ENCODE assay signal across 33 cellular contexts in genomic region chr19:1049106-1049505, GRCh38. TPM values are rescaled to one million over a fixed set of nuclear protein-coding genes. Genes with fewer than 3 reads are reported as not detected.
"Had no signal": no experiment of that assay in that cellular context is flagged by ENCODE, and none has a peak within 500 bp of the region (broad histone marks: within the 10 kb centered on the region; RNA-seq: fewer than 3 reads in every experiment).

No MANE protein-coding gene starts in this region.

- H3K9ac ChIP-seq: neural progenitor cell had no signal

- H3K4me3 Mint-ChIP-seq: naive thymus-derived CD8-positive, alpha-beta T cell; nephron progenitor cell; neural progenitor cell; stimulated activated effector memory CD8-positive, alpha-beta T cell treated with anti-CD3 and anti-CD28 coated beads, Interleukin-12 subunit alpha, Interleukin-12 subunit beta, amount 100 ng/mL, for 72 hours; stimulated activated naive CD8-positive, alpha-beta T cell treated with anti-CD3 and anti-CD28 coated beads, Interleukin-15, Interleukin-2, amounts not matched to agents 100 ng/mL and 50 ng/mL, for 24 hours had no signal

- H3K79me2 ChIP-seq: hepatocyte had no signal

- H3K4me2 ChIP-seq: hepatocyte, neural progenitor cell had no signal

- H3K27me3 Mint-ChIP-seq: naive thymus-derived CD8-positive, alpha-beta T cell; stimulated activated naive CD8-positive, alpha-beta T cell treated with anti-CD3 and anti-CD28 coated beads, Interleukin-15, Interleukin-2, amounts not matched to agents 100 ng/mL and 50 ng/mL, for 24 hours had no signal

- FAIRE-seq: keratinocyte, small intestine, urothelium cell line had no signal

- H3K9me3 Mint-ChIP-seq: nephron progenitor cell; neural progenitor cell; stimulated activated effector memory CD8-positive, alpha-beta T cell treated with anti-CD3 and anti-CD28 coated beads, Interleukin-12 subunit alpha, Interleukin-12 subunit beta, amount 100 ng/mL, for 72 hours; stimulated activated naive CD8-positive, alpha-beta T cell treated with anti-CD3 and anti-CD28 coated beads, Interleukin-15, Interleukin-2, amounts not matched to agents 100 ng/mL and 50 ng/mL, for 24 hours had no signal

- H3K36me3 ChIP-seq: neural progenitor cell, ovary, prostate gland, sigmoid colon, thoracic aorta, tibial artery, upper lobe of right lung had no signal

- H3K9me3 ChIP-seq: heart right ventricle, left lung, lower lobe of right lung, ovary, prostate gland, sigmoid colon, spleen, suprapubic skin, thoracic aorta, tibial artery, upper lobe of right lung had no signal

- H3K36me3 Mint-ChIP-seq: neural progenitor cell had no signal

- H3K4me3 ChIP-seq: heart right ventricle, hepatocyte, left lung, lower lobe of right lung, neural progenitor cell, ovary, prostate gland, sigmoid colon, spleen, suprapubic skin, thoracic aorta, tibial artery, upper lobe of right lung had no signal

- H3K27ac ChIP-seq: heart right ventricle, hepatocyte, left lung, lower lobe of right lung, neural progenitor cell, ovary, prostate gland, sigmoid colon, spleen, suprapubic skin, thoracic aorta, tibial artery, upper lobe of right lung had no signal

- H3K27ac Mint-ChIP-seq: neural progenitor cell; stimulated activated effector memory CD8-positive, alpha-beta T cell treated with anti-CD3 and anti-CD28 coated beads, Interleukin-12 subunit alpha, Interleukin-12 subunit beta, amount 100 ng/mL, for 72 hours; stimulated activated naive CD8-positive, alpha-beta T cell treated with anti-CD3 and anti-CD28 coated beads, Interleukin-15, Interleukin-2, amounts not matched to agents 100 ng/mL and 50 ng/mL, for 24 hours had no signal

- H3K27me3 ChIP-seq: heart right ventricle, hepatocyte, left lung, neural progenitor cell, ovary, sigmoid colon, spleen, suprapubic skin, upper lobe of right lung had no signal

- H2AFZ ChIP-seq: hepatocyte, neural progenitor cell had no signal

- ATAC-seq: heart right ventricle; left colon; left lung; lower lobe of right lung; naive thymus-derived CD8-positive, alpha-beta T cell; right cardiac atrium; stimulated activated effector memory CD8-positive, alpha-beta T cell treated with anti-CD3 and anti-CD28 coated beads, Interleukin-12 subunit alpha, Interleukin-12 subunit beta, amount 100 ng/mL, for 72 hours; upper lobe of right lung had no signal

- H3K4me1 ChIP-seq: heart right ventricle, left lung, lower lobe of right lung, neural progenitor cell, prostate gland, sigmoid colon, suprapubic skin, tibial artery, upper lobe of right lung had no signal

- DNase-seq: heart right ventricle; left colon; lower lobe of right lung; mammary epithelial cell; mesenchymal stem cell; naive thymus-derived CD8-positive, alpha-beta T cell; nephron progenitor cell; ovary; posterior cingulate gyrus; retina; sigmoid colon; small intestine; spleen; stimulated activated CD4-positive, alpha-beta T cell treated with anti-CD3 and anti-CD28 coated beads, Interleukin-4, amount 100 ng/mL, for 24 hours; stimulated activated naive CD4-positive, alpha-beta T cell; tibial artery; trophoblast cell; upper lobe of right lung had no signal

RNA-seq across cellular contexts. Expression of gene RNU6-2, which starts 27.8 kb away (rescaled TPM):
- total RNA-seq: heart right ventricle; hepatocyte; left colon; left lung; liver; lower lobe of right lung; mammary epithelial cell; mucosa of gallbladder; naive thymus-derived CD8-positive, alpha-beta T cell; omental fat pad; ovary; prostate gland; right cardiac atrium; sigmoid colon; spleen; subcutaneous adipose tissue; suprapubic skin; thoracic aorta; upper lobe of right lung had no signal
- polyA plus RNA-seq: heart right ventricle; hepatocyte; keratinocyte; liver; mammary epithelial cell; naive thymus-derived CD8-positive, alpha-beta T cell; ovary; right cardiac atrium; sigmoid colon; small intestine; spleen had no signal
